ENCODE assay signal across 26 cellular contexts in the genomic region with DNA sequence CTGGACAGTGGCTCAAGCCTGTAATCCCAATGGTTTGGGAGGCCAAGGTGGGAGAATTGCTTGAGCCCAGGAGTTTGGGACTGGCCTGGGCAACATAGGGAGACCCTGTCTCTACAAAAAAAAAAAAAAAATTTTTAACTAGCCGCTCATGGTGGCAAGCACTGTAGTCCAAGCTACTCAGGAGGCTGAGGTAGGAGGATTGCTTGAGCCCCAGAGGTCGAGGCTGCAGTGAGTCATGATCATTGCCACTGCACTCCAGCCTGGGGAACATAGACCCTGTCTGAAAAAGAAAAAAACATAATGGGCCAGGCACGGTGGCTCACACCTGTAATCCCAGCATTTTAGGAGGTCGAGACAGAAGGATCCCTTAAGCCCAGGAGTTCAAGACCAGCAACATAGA. TPM values are rescaled to one million over a fixed set of nuclear protein-coding genes. Genes with fewer than 3 reads are reported as not detected.
DNase-seq lines count a peak whose midpoint lies in the region; ATAC-seq, FAIRE-seq and TF ChIP-seq lines count a peak whose summit lies in the region.
"Had no signal": no experiment of that assay in that cellular context is flagged by ENCODE, and none has a peak within 500 bp of the region (broad histone marks: within the 10 kb centered on the region; RNA-seq: fewer than 3 reads in every experiment).

No MANE protein-coding gene starts in this region.

- no peak overlapping the region for H2AFZ ChIP-seq in HepG2 (ENCODE audit: low read length)
- no peak overlapping the region for H2AFZ ChIP-seq in OCI-LY7 (ENCODE audit: low read length)
- H2AFZ ChIP-seq: GM23248 had no signal

- TF ChIP-seq RAD21 in HepG2 (CRISPR knock-in tag; IDR thresholded peaks at IDR 0.05) = no peak

- 0 out of 2 replicates have a peak, but pooled peaks cover 2% of the 10 kb centered on the region for H4K20me1 ChIP-seq in HepG2 (ENCODE audit: insufficient read depth, low read length)
- no peaks in the 10 kb centered on the region for H4K20me1 ChIP-seq in OCI-LY7 (ENCODE audit: insufficient read depth, low read length)
- H4K20me1 ChIP-seq: BLaER1 had no signal

- H3K4me2 ChIP-seq in HepG2 (ENCODE audit: low read depth, low read length) (no peak overlapping the region), OCI-LY7 (ENCODE audit: low read length) (no peak overlapping the region)
- H3K4me2 ChIP-seq: BLaER1 had no signal

- no peak for FAIRE-seq in HepG2 (lab: Jason Lieb, UNC)
- FAIRE-seq: A204.1, D721Med, GM12878, GM19239, H1 had no signal

- TF ChIP-seq POLR2A in HepG2 (IDR thresholded peaks at IDR 0.05; ENCODE audit: insufficient read depth in 1 of 2, low read depth in 2 of 2, low read length in 2 of 2) (no peak), right lobe of liver (IDR thresholded peaks at IDR 0.05) (no peak)

- POLR2A ChIA-PET in HepG2 (lab: Yijun Ruan, JAX) = no interaction called here
- POLR2A ChIA-PET in OCI-LY7 (lab: Charles Lee) = no interaction called here

- H3K4me1 Mint-ChIP-seq in activated CD8-positive, alpha-beta memory T cell treated with anti-CD3 and anti-CD28 coated beads, Interleukin-2, amount 10 ng/mL, durations not matched to agents 7 days and 5 days = no peaks in the 10 kb centered on the region
- peaks cover 4% of the 10 kb centered on the region for H3K4me1 Mint-ChIP-seq in neural crest cell

- peaks cover 5% of the 10 kb centered on the region for H3K9me3 Mint-ChIP-seq in activated CD8-positive, alpha-beta memory T cell treated with anti-CD3 and anti-CD28 coated beads, Interleukin-2, amount 10 ng/mL, durations not matched to agents 7 days and 5 days (ENCODE audit: low read depth)
- peaks cover 22% of the 10 kb centered on the region for H3K9me3 Mint-ChIP-seq in neural crest cell

- no peak for ATAC-seq in activated CD8-positive, alpha-beta memory T cell treated with anti-CD3 and anti-CD28 coated beads, Interleukin-2, amount 10 ng/mL, durations not matched to agents 7 days and 5 days
- ATAC-seq in HepG2 (no peak), right lobe of liver (no peak), upper lobe of right lung (no peak)
- ATAC-seq: GM12878 had no signal

- H3K36me3 ChIP-seq in HepG2 (replicated peaks in 1 of 2; ENCODE audit: control insufficient read depth in 1 of 2, insufficient read depth in 2 of 2, low read length in 2 of 2) (no peaks in the 10 kb centered on the region), right lobe of liver (no peaks in the 10 kb centered on the region), upper lobe of right lung (no peaks in the 10 kb centered on the region), OCI-LY7 (ENCODE audit: insufficient read depth, low read length) (no peaks in the 10 kb centered on the region)
- H3K36me3 ChIP-seq: BLaER1 had no signal

- H3K27me3 ChIP-seq in HepG2 (ENCODE audit: control insufficient read depth in 1 of 2, insufficient read depth in 2 of 2, low read length in 2 of 2) (no peaks in the 10 kb centered on the region; a peak in 1 of 5 replicates), right lobe of liver (no peaks in the 10 kb centered on the region), upper lobe of right lung (no peaks in the 10 kb centered on the region)

- BruUV-seq in HepG2 (replicated peaks; lab: Mats Ljungman, UMichigan) (no TSS peak), OCI-LY7 (replicated peaks; lab: Mats Ljungman, UMichigan) (no TSS peak)

- in situ Hi-C loops in HepG2 (cut with HindIII; ENCODE audit: extremely low pct_ligation_motif_present, low pct_unique_long_range_greater_than_20kb) = no loop called here

- H3K27ac Mint-ChIP-seq in activated CD8-positive, alpha-beta memory T cell treated with anti-CD3 and anti-CD28 coated beads, Interleukin-2, amount 10 ng/mL, durations not matched to agents 7 days and 5 days = no peak overlapping the region
- H3K27ac Mint-ChIP-seq in neural crest cell (ENCODE audit: unreplicated experiment) = no peak overlapping the region
- H3K27ac Mint-ChIP-seq: B cell; CD4-positive, alpha-beta T cell had no signal

- intact Hi-C loops in HepG2 (cut with micrococcal nuclease; ENCODE audit: unreplicated experiment) = no loop called here
- intact Hi-C loops in right lobe of liver (cut with DNase I) = no loop called here
- intact Hi-C loops in upper lobe of right lung (cut with DNase I) = no loop called here
- intact Hi-C loops in OCI-LY7 (cut with micrococcal nuclease; ENCODE audit: unreplicated experiment) = no loop called here

- H3K4me3 Mint-ChIP-seq in activated CD8-positive, alpha-beta memory T cell treated with anti-CD3 and anti-CD28 coated beads, Interleukin-2, amount 10 ng/mL, durations not matched to agents 7 days and 5 days = no peak overlapping the region
- peak overlapping the region; percentile 23 for H3K4me3 Mint-ChIP-seq in neural crest cell
- H3K4me3 Mint-ChIP-seq: B cell; CD4-positive, alpha-beta T cell; CD8-positive, alpha-beta memory T cell had no signal

- H3K9me3 ChIP-seq in HepG2 (ENCODE audit: low read length) (no peaks in the 10 kb centered on the region), right lobe of liver (no peaks in the 10 kb centered on the region), upper lobe of right lung (no peaks in the 10 kb centered on the region), OCI-LY7 (ENCODE audit: low read length) (no peaks in the 10 kb centered on the region)

- H3K27ac ChIP-seq in HepG2 (ENCODE audit: extremely low read length, insufficient read depth, low read length) = no peak overlapping the region
- peak overlapping the region in 1 of 3 donors; percentile 43 for H3K27ac ChIP-seq in right lobe of liver
- H3K27ac ChIP-seq in upper lobe of right lung = no peak overlapping the region
- no peak overlapping the region for H3K27ac ChIP-seq in OCI-LY7 (ENCODE audit: low read depth, low read length, poor library complexity, severe bottlenecking)
- H3K27ac ChIP-seq: 22Rv1, BLaER1, C4-2B, GM23248 had no signal

- no peaks in the 10 kb centered on the region for H3K9me2 ChIP-seq in OCI-LY7 (ENCODE audit: insufficient read depth, low read length)

- TF ChIP-seq EP300 in HepG2 (IDR thresholded peaks at IDR 0.05; ENCODE audit: low read depth in 2 of 2, low read length in 2 of 2) (no peak), HepG2 (CRISPR knock-in tag; IDR thresholded peaks at IDR 0.05; ENCODE audit: borderline replicate concordance) (no peak)

- no peak overlapping the region for H3K4me3 ChIP-seq in HepG2 (replicated peaks in 1 of 3; ENCODE audit: insufficient read depth in 1 of 3, low read depth in 2 of 3, low read length in 3 of 3)
- H3K4me3 ChIP-seq in right lobe of liver = no peak overlapping the region
- no peak overlapping the region for H3K4me3 ChIP-seq in foreskin fibroblast (ENCODE audit: low read depth in 1 of 2, low read length in 2 of 2)
- H3K4me3 ChIP-seq in upper lobe of right lung = no peak overlapping the region
- H3K4me3 ChIP-seq in OCI-LY7 (ENCODE audit: low read depth, low read length, poor library complexity, severe bottlenecking) = no peak overlapping the region
- H3K4me3 ChIP-seq: BLaER1, GM12878, GM23248 had no signal

- peaks cover 8% of the 10 kb centered on the region for H3K36me3 Mint-ChIP-seq in activated CD8-positive, alpha-beta memory T cell treated with anti-CD3 and anti-CD28 coated beads, Interleukin-2, amount 10 ng/mL, durations not matched to agents 7 days and 5 days
- peaks cover 31% of the 10 kb centered on the region for H3K36me3 Mint-ChIP-seq in neural crest cell (ENCODE audit: low read depth)

- CTCF ChIA-PET in activated CD8-positive, alpha-beta memory T cell treated with anti-CD3 and anti-CD28 coated beads, Interleukin-2, amount 10 ng/mL, durations not matched to agents 7 days and 5 days (lab: Charles Lee) = no interaction called here
- CTCF ChIA-PET in HepG2 (lab: Yijun Ruan, JAX; ENCODE audit: low intra/inter-chr PET ratio, low total read pairs) (no interaction called here), OCI-LY7 (lab: Charles Lee; ENCODE audit: unreplicated experiment) (no interaction called here)

- 51% methylated on average over 4 of the region's 4 CpGs for WGBS in HepG2 (ENCODE audit: low lambda C conversion rate)
- 71% methylated on average over 2 of the region's 4 CpGs for WGBS in right lobe of liver (ENCODE audit: insufficient coverage, low coverage, low lambda C conversion rate, missing lambda C conversion rate)

- peak; percentile 27 for DNase-seq in activated CD8-positive, alpha-beta memory T cell treated with anti-CD3 and anti-CD28 coated beads, Interleukin-2, amount 10 ng/mL, durations not matched to agents 7 days and 5 days
- DNase-seq in activated CD8-positive, alpha-beta memory T cell treated with anti-CD3 and anti-CD28 coated beads for 24 hours = no peak
- no peak for DNase-seq in HepG2 (ENCODE audit: low spot score)
- no peak for DNase-seq in right lobe of liver
- no peak for DNase-seq in neural crest cell (ENCODE audit: low read depth, low spot score)
- no peak for DNase-seq in foreskin fibroblast
- no peak for DNase-seq in upper lobe of right lung
- no peak for DNase-seq in OCI-LY7 (ENCODE audit: low spot score)
- DNase-seq: CD4-positive, alpha-beta T cell; CD8-positive, alpha-beta memory T cell; DMS79; EL; GDM1; GM23248; H7; HCEC 1CT had no signal

- no peak overlapping the region for H3K9ac ChIP-seq in HepG2 (ENCODE audit: insufficient read depth, low read depth, low read length)
- H3K9ac ChIP-seq: BLaER1, GM23248 had no signal

- TF ChIP-seq CTCF in HepG2 (CRISPR knock-in tag; IDR thresholded peaks at IDR 0.05) (no peak), right lobe of liver (IDR thresholded peaks at IDR 0.05) (no peak), neural crest cell (conservative IDR thresholded peaks at IDR 0.05) (no peak), foreskin fibroblast (IDR thresholded peaks at IDR 0.05; ENCODE audit: low read depth, low read length) (no peak), upper lobe of right lung (IDR thresholded peaks at IDR 0.05) (no peak), OCI-LY7 (conservative IDR thresholded peaks at IDR 0.05; ENCODE audit: low read length) (no peak)

- peaks cover 20% of the 10 kb centered on the region for H3K4me1 ChIP-seq in HepG2 (ENCODE audit: insufficient read depth, low read length)
- no peaks in the 10 kb centered on the region for H3K4me1 ChIP-seq in right lobe of liver
- H3K4me1 ChIP-seq in upper lobe of right lung = peaks cover 2% of the 10 kb centered on the region
- peaks cover 7% of the 10 kb centered on the region for H3K4me1 ChIP-seq in OCI-LY7 (ENCODE audit: insufficient read depth, low read length, poor library complexity, severe bottlenecking)

- peaks cover 27% of the 10 kb centered on the region for H3K27me3 Mint-ChIP-seq in activated CD8-positive, alpha-beta memory T cell treated with anti-CD3 and anti-CD28 coated beads, Interleukin-2, amount 10 ng/mL, durations not matched to agents 7 days and 5 days
- H3K27me3 Mint-ChIP-seq in neural crest cell (ENCODE audit: low read depth) = no peaks in the 10 kb centered on the region
- H3K27me3 Mint-ChIP-seq: B cell; CD4-positive, alpha-beta T cell had no signal

- H3K79me2 ChIP-seq in HepG2 (ENCODE audit: insufficient read depth, low read length) (no peaks in the 10 kb centered on the region), OCI-LY7 (ENCODE audit: insufficient read depth, low read depth, low read length) (no peaks in the 10 kb centered on the region)

RNA-seq across cellular contexts. Expression of gene SPATC1L, which starts 5.3 kb away (rescaled TPM):
- total RNA-seq in activated CD8-positive, alpha-beta memory T cell treated with anti-CD3 and anti-CD28 coated beads, Interleukin-2, amount 10 ng/mL, durations not matched to agents 7 days and 5 days = 1 to 10 TPM; 4.2 to 4.8 TPM
- total RNA-seq in HepG2 (2016; rRNA removed; fragmentation: Illumina TruSeq; extraction: Trizol) = 2.8 and 3.3 TPM in 2 replicates
- 2.1 and 2.7 TPM in 2 replicates for total RNA-seq in HepG2 (2016; cell fraction: cytosol; rRNA removed; fragmentation: Illumina TruSeq; extraction: Trizol; ENCODE audit: low read depth)
- total RNA-seq in HepG2 (2016; cell fraction: insoluble cytoplasmic fraction; rRNA removed; fragmentation: Illumina TruSeq; extraction: Trizol) = 3.0 and 3.3 TPM in 2 replicates
- total RNA-seq in HepG2 (2016; cell fraction: membrane; rRNA removed; fragmentation: Illumina TruSeq; extraction: Trizol) = 3.0 and 3.8 TPM in 2 replicates
- total RNA-seq in HepG2 (2016; cell fraction: nucleus; rRNA removed; fragmentation: Illumina TruSeq; extraction: Trizol) = 1.5 and 1.7 TPM in 2 replicates
- polyA plus RNA-seq in HepG2 (2011; rRNA removed) = 1.4 and 2.6 TPM in 2 replicates
- 1.4 and 2.8 TPM in 2 replicates for polyA plus RNA-seq in HepG2 (2011; cell fraction: cytosol; rRNA removed)
- polyA plus RNA-seq in HepG2 (2011; cell fraction: nucleus; rRNA removed) = 9.6 and 9.7 TPM in 2 replicates
- 7.3 and 10.9 TPM in 2 replicates for polyA plus RNA-seq in HepG2 (2012)
- 5.4 and 5.7 TPM in 2 replicates for polyA plus RNA-seq in HepG2 (2016; cell fraction: cytosol; fragmentation: Illumina TruSeq; extraction: Trizol; ENCODE audit: low read depth)
- polyA plus RNA-seq in HepG2 (2016; cell fraction: insoluble cytoplasmic fraction; fragmentation: Illumina TruSeq; extraction: Trizol; ENCODE audit: low read depth) = 5.9 and 7.1 TPM in 2 replicates
- 6.0 and 7.3 TPM in 2 replicates for polyA plus RNA-seq in HepG2 (2016; cell fraction: membrane; fragmentation: Illumina TruSeq; extraction: Trizol; ENCODE audit: low read depth)
- polyA plus RNA-seq in HepG2 (2016; cell fraction: nucleus; fragmentation: Illumina TruSeq; extraction: Trizol; ENCODE audit: insufficient read depth, low read depth) = 5.8 and 6.5 TPM in 2 replicates
- 2.4 and 3.4 TPM in 2 replicates for polyA minus RNA-seq in HepG2 (2011; rRNA and poly(A)+ RNA removed; ENCODE audit: low replicate concordance)
- polyA minus RNA-seq in HepG2 (2011; cell fraction: cytosol; rRNA and poly(A)+ RNA removed) = 3.4 and 5.6 TPM in 2 replicates
- polyA minus RNA-seq in HepG2 (2011; cell fraction: nucleus; rRNA and poly(A)+ RNA removed) = 0.77 and 1.6 TPM in 2 replicates
- 1 to 10 TPM in 1 of 6 experiments, under 1 TPM in 3, not detected in 2; 0.31 to 1.7 (median 0.51) TPM for total RNA-seq in right lobe of liver
- 27.5 and 28.1 TPM in 2 replicates for total RNA-seq in neural crest cell
- 4.7 TPM for total RNA-seq in upper lobe of right lung
- total RNA-seq in OCI-LY7 (2014; rRNA removed; shearing (Covaris generic)) = 2.0 and 4.7 TPM in 2 replicates
- 8.3 and 10.4 TPM in 2 replicates for total RNA-seq in OCI-LY7 (2022)

RNA-seq across cellular contexts. Expression of gene FTCD, which starts 23.6 kb away (rescaled TPM):
- total RNA-seq in activated CD8-positive, alpha-beta memory T cell treated with anti-CD3 and anti-CD28 coated beads, Interleukin-2, amount 10 ng/mL, durations not matched to agents 7 days and 5 days = not detected
- 78.5 and 105 TPM in 2 replicates for total RNA-seq in HepG2 (2016; rRNA removed; fragmentation: Illumina TruSeq; extraction: Trizol)
- 13.1 and 13.2 TPM in 2 replicates for total RNA-seq in HepG2 (2016; cell fraction: cytosol; rRNA removed; fragmentation: Illumina TruSeq; extraction: Trizol; ENCODE audit: low read depth)
- total RNA-seq in HepG2 (2016; cell fraction: insoluble cytoplasmic fraction; rRNA removed; fragmentation: Illumina TruSeq; extraction: Trizol) = 61.2 and 115 TPM in 2 replicates
- total RNA-seq in HepG2 (2016; cell fraction: membrane; rRNA removed; fragmentation: Illumina TruSeq; extraction: Trizol) = 21.0 and 27.4 TPM in 2 replicates
- 94.5 and 110 TPM in 2 replicates for total RNA-seq in HepG2 (2016; cell fraction: nucleus; rRNA removed; fragmentation: Illumina TruSeq; extraction: Trizol)
- polyA plus RNA-seq in HepG2 (2011; rRNA removed) = 75.7 and 112 TPM in 2 replicates
- 34.7 and 61.2 TPM in 2 replicates for polyA plus RNA-seq in HepG2 (2011; cell fraction: cytosol; rRNA removed)
- 656 and 751 TPM in 2 replicates for polyA plus RNA-seq in HepG2 (2011; cell fraction: nucleus; rRNA removed)
- polyA plus RNA-seq in HepG2 (2012) = 108 and 140 TPM in 2 replicates
- polyA plus RNA-seq in HepG2 (2016; cell fraction: cytosol; fragmentation: Illumina TruSeq; extraction: Trizol; ENCODE audit: low read depth) = 11.0 and 12.4 TPM in 2 replicates
- 47.9 and 52.0 TPM in 2 replicates for polyA plus RNA-seq in HepG2 (2016; cell fraction: insoluble cytoplasmic fraction; fragmentation: Illumina TruSeq; extraction: Trizol; ENCODE audit: low read depth)
- polyA plus RNA-seq in HepG2 (2016; cell fraction: membrane; fragmentation: Illumina TruSeq; extraction: Trizol; ENCODE audit: low read depth) = 11.9 and 17.7 TPM in 2 replicates
- 369 and 379 TPM in 2 replicates for polyA plus RNA-seq in HepG2 (2016; cell fraction: nucleus; fragmentation: Illumina TruSeq; extraction: Trizol; ENCODE audit: insufficient read depth, low read depth)
- 0.42 and 84.7 TPM in 2 replicates for polyA minus RNA-seq in HepG2 (2011; rRNA and poly(A)+ RNA removed; ENCODE audit: low replicate concordance)
- polyA minus RNA-seq in HepG2 (2011; cell fraction: cytosol; rRNA and poly(A)+ RNA removed) = 33.3 and 39.2 TPM in 2 replicates
- 93.9 and 118 TPM in 2 replicates for polyA minus RNA-seq in HepG2 (2011; cell fraction: nucleus; rRNA and poly(A)+ RNA removed)
- 100 to 1,000 TPM; 141 to 668 (median 417) TPM for total RNA-seq in right lobe of liver
- 1.4 and 1.8 TPM in 2 replicates for total RNA-seq in neural crest cell
- total RNA-seq in upper lobe of right lung = 0.46 TPM
- 0.06 and 0.21 TPM in 2 replicates for total RNA-seq in OCI-LY7 (2014; rRNA removed; shearing (Covaris generic))
- total RNA-seq in OCI-LY7 (2022) = 0.41 and 1.1 TPM in 2 replicates
- total RNA-seq: CD8-positive, alpha-beta memory T cell; GM23248; H7 had no signal
- polyA plus RNA-seq: AG04450; CD8-positive, alpha-beta memory T cell; GM23248 had no signal

RNA-seq across cellular contexts. Expression of gene LSS, which starts 49.6 kb away (rescaled TPM):
- 10 to 100 TPM; 44.9 to 49.5 TPM for total RNA-seq in activated CD8-positive, alpha-beta memory T cell treated with anti-CD3 and anti-CD28 coated beads, Interleukin-2, amount 10 ng/mL, durations not matched to agents 7 days and 5 days
- total RNA-seq in HepG2 (2016; rRNA removed; fragmentation: Illumina TruSeq; extraction: Trizol) = 73.5 and 113 TPM in 2 replicates
- total RNA-seq in HepG2 (2016; cell fraction: cytosol; rRNA removed; fragmentation: Illumina TruSeq; extraction: Trizol; ENCODE audit: low read depth) = 7.3 and 7.8 TPM in 2 replicates
- total RNA-seq in HepG2 (2016; cell fraction: insoluble cytoplasmic fraction; rRNA removed; fragmentation: Illumina TruSeq; extraction: Trizol) = 62.4 and 115 TPM in 2 replicates
- total RNA-seq in HepG2 (2016; cell fraction: membrane; rRNA removed; fragmentation: Illumina TruSeq; extraction: Trizol) = 31.7 and 32.0 TPM in 2 replicates
- 138 and 169 TPM in 2 replicates for total RNA-seq in HepG2 (2016; cell fraction: nucleus; rRNA removed; fragmentation: Illumina TruSeq; extraction: Trizol)
- polyA plus RNA-seq in HepG2 (2011; rRNA removed) = 72.6 and 182 TPM in 2 replicates
- 29.6 and 35.0 TPM in 2 replicates for polyA plus RNA-seq in HepG2 (2011; cell fraction: cytosol; rRNA removed)
- polyA plus RNA-seq in HepG2 (2011; cell fraction: nucleus; rRNA removed) = 771 and 1,172 TPM in 2 replicates
- 69.9 and 111 TPM in 2 replicates for polyA plus RNA-seq in HepG2 (2012)
- 5.3 and 5.5 TPM in 2 replicates for polyA plus RNA-seq in HepG2 (2016; cell fraction: cytosol; fragmentation: Illumina TruSeq; extraction: Trizol; ENCODE audit: low read depth)
- polyA plus RNA-seq in HepG2 (2016; cell fraction: insoluble cytoplasmic fraction; fragmentation: Illumina TruSeq; extraction: Trizol; ENCODE audit: low read depth) = 44.5 and 58.2 TPM in 2 replicates
- 14.1 and 14.6 TPM in 2 replicates for polyA plus RNA-seq in HepG2 (2016; cell fraction: membrane; fragmentation: Illumina TruSeq; extraction: Trizol; ENCODE audit: low read depth)
- polyA plus RNA-seq in HepG2 (2016; cell fraction: nucleus; fragmentation: Illumina TruSeq; extraction: Trizol; ENCODE audit: insufficient read depth, low read depth) = 296 and 309 TPM in 2 replicates
- polyA minus RNA-seq in HepG2 (2011; rRNA and poly(A)+ RNA removed; ENCODE audit: low replicate concordance) = 67.2 and 95.6 TPM in 2 replicates
- polyA minus RNA-seq in HepG2 (2011; cell fraction: cytosol; rRNA and poly(A)+ RNA removed) = 16.2 and 25.1 TPM in 2 replicates
- 66.3 and 114 TPM in 2 replicates for polyA minus RNA-seq in HepG2 (2011; cell fraction: nucleus; rRNA and poly(A)+ RNA removed)
- 100 to 1,000 TPM in 1 of 6 experiments, 10 to 100 TPM in 5; 37.0 to 103 (median 59.6) TPM for total RNA-seq in right lobe of liver
- 218 and 225 TPM in 2 replicates for total RNA-seq in neural crest cell
- total RNA-seq in upper lobe of right lung = 108 TPM
- 33.9 and 45.4 TPM in 2 replicates for total RNA-seq in OCI-LY7 (2014; rRNA removed; shearing (Covaris generic))
- total RNA-seq in OCI-LY7 (2022) = 97.5 and 137 TPM in 2 replicates
